Comparison of ENCODE assay signal across 8 cellular contexts in genomic region chr10:114470956-114471905, GRCh38.
A peak's percentile ranks its signal among the peaks of the same experiment; 100 is the strongest.
DNase-seq lines count a peak whose midpoint lies in the region; ATAC-seq, FAIRE-seq and TF ChIP-seq lines count a peak whose summit lies in the region.

No MANE protein-coding gene starts in this region.

- H3K4me1 ChIP-seq in CD8-positive, alpha-beta memory T cell (ENCODE audit: insufficient read depth, low read length): peaks cover 5% of the 10 kb centered on the region
- H3K4me1 ChIP-seq in H1 (replicated peaks in 1 of 4; ENCODE audit: control insufficient read depth in 3 of 4, insufficient read depth in 4 of 4, low read length in 3 of 4) (peaks cover 4 to 9% (median 7%) of the 10 kb centered on the region in 4 experiments; a peak in 6 of 7 replicates), mucosa of descending colon (ENCODE audit: low read depth) (peaks cover 18% of the 10 kb centered on the region)

- H3K4me1 Mint-ChIP-seq in CD8-positive, alpha-beta memory T cell: peaks cover 5 to 34% (median 18%) of the 10 kb centered on the region in 3 donors
- H3K4me1 Mint-ChIP-seq in activated CD8-positive, alpha-beta T cell treated with anti-CD3 and anti-CD28 coated beads, Interleukin-2, amount 10 ng/mL, durations not matched to agents 7 days and 5 days (ENCODE audit: low read depth): peaks cover 16% of the 10 kb centered on the region

- peak overlapping the region in 4 of 8 donors; percentile 4 to 58 (median 20) for H3K27ac Mint-ChIP-seq in CD8-positive, alpha-beta memory T cell
- H3K27ac Mint-ChIP-seq in activated CD8-positive, alpha-beta T cell treated with anti-CD3 and anti-CD28 coated beads, Interleukin-2, amount 10 ng/mL, durations not matched to agents 7 days and 5 days: no peak overlapping the region

- H3K36me3 ChIP-seq in CD8-positive, alpha-beta memory T cell (ENCODE audit: insufficient read depth, low read length): peaks cover 4% of the 10 kb centered on the region
- H3K36me3 ChIP-seq in H1 (ENCODE audit: control insufficient read depth in 2 of 4, insufficient read depth in 4 of 4, low read length in 3 of 4) (peaks cover 0 to 2% (median 0%) of the 10 kb centered on the region in 4 experiments; a peak in 1 of 8 replicates), mucosa of descending colon (ENCODE audit: low read depth) (no peaks in the 10 kb centered on the region)

- no peak overlapping the region for H2BK20ac ChIP-seq in H1 (ENCODE audit: low read length)

- FAIRE-seq in H1 (lab: Jason Lieb, UNC): peak; percentile 89

- no peak overlapping the region for H4K5ac ChIP-seq in H1 (ENCODE audit: insufficient read length, low read depth, low read length)

- H3K4ac ChIP-seq in H1 (replicated peaks; ENCODE audit: insufficient read length, low read depth, low read length): no peak overlapping the region

- no peaks in the 10 kb centered on the region for H3K9me3 Mint-ChIP-seq in CD8-positive, alpha-beta memory T cell
- H3K9me3 Mint-ChIP-seq in activated CD8-positive, alpha-beta T cell treated with anti-CD3 and anti-CD28 coated beads, Interleukin-2, amount 10 ng/mL, durations not matched to agents 7 days and 5 days (ENCODE audit: insufficient read depth): no peaks in the 10 kb centered on the region

- no peak overlapping the region for H2AFZ ChIP-seq in H1 (ENCODE audit: low read length)

- TF ChIP-seq EP300 in H1 (IDR thresholded peaks at IDR 0.05; ENCODE audit: borderline replicate concordance in 1 of 2, low read depth in 2 of 2, low read length in 2 of 2): no peak

- no peak overlapping the region for H3K56ac ChIP-seq in H1 (replicated peaks; ENCODE audit: insufficient read length, low read depth, low read length)

- ATAC-seq in GM19328 (IDR thresholded peaks at IDR 0.05; ENCODE audit: unreplicated experiment): peak; percentile 89
- peak; percentile 96 for ATAC-seq in HG03432 (IDR thresholded peaks at IDR 0.05; ENCODE audit: unreplicated experiment)
- peak; percentile 95 for ATAC-seq in activated CD8-positive, alpha-beta T cell treated with anti-CD3 and anti-CD28 coated beads, Interleukin-2, amount 10 ng/mL, durations not matched to agents 7 days and 5 days
- ATAC-seq in mucosa of descending colon: peak; percentile 91

- no peak overlapping the region for H2AK5ac ChIP-seq in H1 (ENCODE audit: low read depth, low read length)

- H4K91ac ChIP-seq in H1 (replicated peaks; ENCODE audit: insufficient read length, low read length): no peak overlapping the region

- H3K79me2 ChIP-seq in H1 (ENCODE audit: control insufficient read depth in 1 of 2, insufficient read depth in 2 of 2, low read length in 2 of 2): no peaks in the 10 kb centered on the region

- TF ChIP-seq CTCF in H1 (IDR thresholded peaks at IDR 0.05; ENCODE audit: control extremely low read depth in 1 of 3, insufficient read depth in 1 of 3, low read depth in 1 of 3, low read length in 3 of 3) (peak; percentile 74 to 83 (median 79)), mucosa of descending colon (IDR thresholded peaks at IDR 0.05) (peak; percentile 86)

- no peaks in the 10 kb centered on the region for H3K27me3 ChIP-seq in CD8-positive, alpha-beta memory T cell (ENCODE audit: insufficient read depth, low read length, poor library complexity, severe bottlenecking)
- H3K27me3 ChIP-seq in H1 (replicated peaks in 1 of 4; ENCODE audit: control insufficient read depth in 3 of 4, extremely low read depth in 1 of 4, insufficient read depth in 3 of 4, low read length in 3 of 4): no peaks in the 10 kb centered on the region

- peaks cover 0 to 59% (median 13%) of the 10 kb centered on the region in 3 donors for H3K36me3 Mint-ChIP-seq in CD8-positive, alpha-beta memory T cell
- peaks cover 17% of the 10 kb centered on the region for H3K36me3 Mint-ChIP-seq in activated CD8-positive, alpha-beta T cell treated with anti-CD3 and anti-CD28 coated beads, Interleukin-2, amount 10 ng/mL, durations not matched to agents 7 days and 5 days (ENCODE audit: low read depth)

- H3K9ac ChIP-seq in H1 (replicated peaks in 1 of 4; ENCODE audit: extremely low read depth in 1 of 4, low read depth in 3 of 4, low read length in 3 of 4): no peak overlapping the region

- POLR2A ChIA-PET in CD8-positive, alpha-beta memory T cell (lab: Charles Lee): no interaction called here
- POLR2A ChIA-PET in activated CD8-positive, alpha-beta T cell treated with anti-CD3 and anti-CD28 coated beads, Interleukin-2, amount 10 ng/mL, durations not matched to agents 7 days and 5 days (lab: Charles Lee): interaction anchor here (1.2 kb wide), 2 partner anchors 72 to 73 kb away, joined by 3 read pairs; no protein-coding TSS in a partner anchor
- POLR2A ChIA-PET in H1 (lab: Charles Lee; ENCODE audit: partially characterized antibody): interaction anchor here (0.8 to 1.7 kb wide), 3 partner anchors 56 to 77 kb away, joined by 3 to 8 read pairs (median 3); no protein-coding TSS in a partner anchor

- WGBS in H1 (ENCODE audit: extremely low coverage in 1 of 2, insufficient coverage in 1 of 2, insufficient read length in 1 of 2, insufficient replicate concordance in 2 of 2, low coverage in 1 of 2, low lambda C conversion rate in 2 of 2, missing lambda C conversion rate in 1 of 2), 2 experiments: 57% methylated on average over 11 of the region's 11 CpGs; no CpG with 5 or more reads in 1 of the 2 experiments

- no peaks in the 10 kb centered on the region for H3K9me3 ChIP-seq in CD8-positive, alpha-beta memory T cell (ENCODE audit: low read length)
- no peaks in the 10 kb centered on the region for H3K9me3 ChIP-seq in H1 (ENCODE audit: insufficient read depth in 2 of 2, low read depth in 1 of 2, low read length in 1 of 2)
- no peaks in the 10 kb centered on the region for H3K9me3 ChIP-seq in mucosa of descending colon

- H3K27me3 Mint-ChIP-seq in CD8-positive, alpha-beta memory T cell: no peaks in the 10 kb centered on the region
- H3K27me3 Mint-ChIP-seq in activated CD8-positive, alpha-beta T cell treated with anti-CD3 and anti-CD28 coated beads, Interleukin-2, amount 10 ng/mL, durations not matched to agents 7 days and 5 days (ENCODE audit: low read depth): no peaks in the 10 kb centered on the region

- no peak overlapping the region for H4K8ac ChIP-seq in H1 (ENCODE audit: extremely low read depth, insufficient read depth, low read length)

- CTCF ChIA-PET in CD8-positive, alpha-beta memory T cell (lab: Charles Lee): interaction anchor here (0.7 to 6.6 kb wide), 36 partner anchors 9 to 446 kb away, joined by 3 to 106 read pairs (median 4); partner anchors contain the start of gene FHIP2A
- CTCF ChIA-PET in activated CD8-positive, alpha-beta T cell treated with anti-CD3 and anti-CD28 coated beads, Interleukin-2, amount 10 ng/mL, durations not matched to agents 7 days and 5 days (lab: Charles Lee): interaction anchor here (0.7 to 7.6 kb wide), 32 partner anchors 9 to 357 kb away, joined by 3 to 128 read pairs (median 6); no protein-coding TSS in a partner anchor
- CTCF ChIA-PET in H1 (lab: Charles Lee; ENCODE audit: partially characterized antibody): interaction anchor here (0.6 to 12.5 kb wide), 48 partner anchors 10 to 410 kb away, joined by 3 to 186 read pairs (median 4); no protein-coding TSS in a partner anchor

- H3K23me2 ChIP-seq in H1 (ENCODE audit: low read depth, low read length): no peaks in the 10 kb centered on the region

- no peaks in the 10 kb centered on the region for H3K79me1 ChIP-seq in H1 (ENCODE audit: low read depth, low read length)

- no peak overlapping the region for H3K27ac ChIP-seq in CD8-positive, alpha-beta memory T cell (ENCODE audit: low read depth, low read length)
- no peak overlapping the region for H3K27ac ChIP-seq in H1 (ENCODE audit: low read depth, low read length)

- no peak overlapping the region for H3K4me3 Mint-ChIP-seq in CD8-positive, alpha-beta memory T cell
- H3K4me3 Mint-ChIP-seq in activated CD8-positive, alpha-beta T cell treated with anti-CD3 and anti-CD28 coated beads, Interleukin-2, amount 10 ng/mL, durations not matched to agents 7 days and 5 days: no peak overlapping the region

- no peak overlapping the region for H2BK15ac ChIP-seq in H1 (ENCODE audit: low read length)

- H3K4me2 ChIP-seq in H1 (ENCODE audit: insufficient read depth in 1 of 2, low read depth in 2 of 2, low read length in 2 of 2): no peak overlapping the region

- TF ChIP-seq RAD21 in H1 (IDR thresholded peaks at IDR 0.05 in 1 of 2, conservative IDR thresholded peaks at IDR 0.05 in 1 of 2; ENCODE audit: low read depth in 2 of 2, low read length in 2 of 2): peak; percentile 89

- peak; percentile 39 to 77 (median 57) for DNase-seq in CD8-positive, alpha-beta memory T cell
- peak; percentile 44 for DNase-seq in NCI-H774 (lab: John Stamatoyannopoulos, UW)
- peak; percentile 77 for DNase-seq in activated CD8-positive, alpha-beta T cell treated with anti-CD3 and anti-CD28 coated beads, Interleukin-2, amount 10 ng/mL, durations not matched to agents 7 days and 5 days
- peak in 1 of 2 experiments; percentile 58 for DNase-seq in H1 (ENCODE audit: low read depth in 1 of 2, low spot score in 2 of 2)
- DNase-seq in mucosa of descending colon: peak; percentile 71 to 79 (median 78)
- peak; percentile 24 to 38 for DNase-seq in stimulated activated CD8-positive, alpha-beta memory T cell treated with anti-CD3 and anti-CD28 coated beads, Interleukin-7, amount 100 ng/mL, for 1 hour (ENCODE audit: low read depth in 2 of 2)

- no peaks in the 10 kb centered on the region for H4K20me1 ChIP-seq in H1 (replicated peaks in 1 of 2; ENCODE audit: control insufficient read depth in 1 of 2, insufficient read depth in 2 of 2, low read length in 2 of 2)

- H2BK12ac ChIP-seq in H1 (ENCODE audit: low read depth, low read length): no peak overlapping the region

- intact Hi-C loops in mucosa of descending colon (cut with DNase I, micrococcal nuclease): loop anchor here (5.0 to 10.0 kb wide), 2 partner anchors 81 to 314 kb away; no protein-coding TSS in a partner anchor

- H3K23ac ChIP-seq in H1 (ENCODE audit: insufficient read length): no peak overlapping the region

- H3K14ac ChIP-seq in H1 (ENCODE audit: insufficient read length): no peak overlapping the region

- no peak for TF ChIP-seq POLR2A in H1 (IDR thresholded peaks at IDR 0.05; ENCODE audit: control extremely low read depth in 1 of 2, low read depth in 2 of 2, low read length in 2 of 2)

- no peak overlapping the region for H2BK120ac ChIP-seq in H1 (replicated peaks; ENCODE audit: low read depth, low read length)

- H2BK5ac ChIP-seq in H1 (ENCODE audit: low read depth, low read length): no peak overlapping the region

- H3K4me3 ChIP-seq in CD8-positive, alpha-beta memory T cell (ENCODE audit: low read length): no peak overlapping the region
- no peak overlapping the region for H3K4me3 ChIP-seq in H1 (ENCODE audit: extremely low read depth in 1 of 4, insufficient read depth in 2 of 4, low read depth in 3 of 4, low read length in 4 of 4)
- H3K4me3 ChIP-seq in mucosa of descending colon: no peak overlapping the region

- no peak overlapping the region for H3K18ac ChIP-seq in H1 (ENCODE audit: extremely low read depth, low read length)

TF ChIP-seq in H1, 55 proteins besides CTCF, POLR2A, EP300 and RAD21 (continues in another document):
- no peak for TF ChIP-seq CREB1 (IDR thresholded peaks at IDR 0.05)
- TF ChIP-seq MAFK (IDR thresholded peaks at IDR 0.05; ENCODE audit: low read depth, low read length): no peak
- TF ChIP-seq RBBP5 (IDR thresholded peaks at IDR 0.05; ENCODE audit: borderline replicate concordance, low read depth, low read length): no peak
- TF ChIP-seq TBP (IDR thresholded peaks at IDR 0.05; ENCODE audit: low read depth, low read length): no peak
- no peak for TF ChIP-seq POU5F1 (IDR thresholded peaks at IDR 0.05; ENCODE audit: low read depth, low read length)
